ENCODE assay signal across 19 cellular contexts in the genomic region with DNA sequence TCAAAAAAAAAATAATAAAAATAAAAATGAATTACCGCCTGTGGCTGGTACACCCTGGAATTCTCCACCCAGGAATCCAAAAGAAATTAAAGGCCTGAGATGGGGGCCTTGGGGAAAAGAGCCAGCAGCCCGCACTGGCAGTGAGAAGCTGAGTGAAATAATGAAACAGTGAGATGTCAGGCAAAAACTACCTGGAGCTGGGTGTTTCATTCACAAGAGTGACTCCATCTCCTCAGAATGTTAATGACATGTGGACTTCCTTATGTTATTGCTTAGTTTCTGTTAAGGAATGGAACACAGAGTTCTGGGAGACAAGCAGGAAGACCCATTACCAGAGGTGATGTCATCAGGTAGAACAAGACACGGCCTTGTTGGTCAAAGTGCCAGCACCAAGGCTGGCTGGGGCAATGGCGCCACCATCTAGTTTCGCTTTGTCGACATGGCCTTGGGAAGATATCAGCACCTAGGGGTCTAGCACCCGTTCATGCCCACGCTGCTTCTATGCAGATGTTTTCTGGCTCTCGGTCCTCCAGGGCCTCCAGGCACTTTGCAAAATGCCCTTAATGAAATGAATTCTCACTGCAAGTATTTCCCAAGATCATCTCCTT.
DNase-seq lines count a peak whose midpoint lies in the region; ATAC-seq, FAIRE-seq and TF ChIP-seq lines count a peak whose summit lies in the region.
"Had no signal": no experiment of that assay in that cellular context is flagged by ENCODE, and none has a peak within 500 bp of the region (broad histone marks: within the 10 kb centered on the region; RNA-seq: fewer than 3 reads in every experiment).

No MANE protein-coding gene starts in this region.

- no peak overlapping the region for H2AFZ ChIP-seq in K562 (ENCODE audit: low read depth, low read length)

- ATAC-seq in K562 (no peak), sciatic nerve (no peak), GM21390 (IDR thresholded peaks at IDR 0.05; ENCODE audit: unreplicated experiment) (no peak)

- H3K79me2 ChIP-seq in K562 (ENCODE audit: control insufficient read depth, insufficient read depth, low read length): no peaks in the 10 kb centered on the region

- in situ Hi-C loops in K562 (cut with MboI): no loop called here

- DNase-seq in K562 (ENCODE audit: extremely low read depth in 1 of 4, low spot score in 3 of 4) (no peak), islet precursor cell (peak; percentile 65), renal cortical epithelial cell (ENCODE audit: low read depth) (peak; percentile 34), nephron progenitor cell (no peak), sciatic nerve (ENCODE audit: low spot score) (no peak)
- DNase-seq: AML-193, DMS 273 treated with DMSO at 0.1 percent for 48 hours, GF-D8, Karpas-422, NCI-H1417, NCI-H1930, NCI-H2171, NCI-H446 treated with DMSO at 0.1 percent for 48 hours had no signal

- TF ChIP-seq CTCF in HEK293 (tag by site-specific recombination; IDR thresholded peaks at IDR 0.05) (no peak), K562 (IDR thresholded peaks at IDR 0.05 in 2 of 3, conservative IDR thresholded peaks at IDR 0.05 in 1 of 3; ENCODE audit: insufficient read depth in 2 of 3, low read depth in 1 of 3, low read length in 3 of 3) (no peak), nephron progenitor cell (IDR thresholded peaks at IDR 0.05) (no peak)

- H3K4me2 ChIP-seq in K562 (ENCODE audit: insufficient read depth, low read length): no peak overlapping the region

- no peaks in the 10 kb centered on the region for H3K9me3 ChIP-seq in HEK293 (ENCODE audit: control insufficient read depth, insufficient read depth, low read depth, low read length)
- H3K9me3 ChIP-seq in K562 (replicated peaks; ENCODE audit: control insufficient read depth, insufficient read depth, low read depth, low read length): no peaks in the 10 kb centered on the region

- 2% methylated on average over 8 of the region's 9 CpGs for WGBS in K562 (ENCODE audit: insufficient coverage, low coverage, missing lambda C conversion rate)

- TF ChIP-seq EP300 in K562 (IDR thresholded peaks at IDR 0.05; ENCODE audit: low read length): no peak

- no peak overlapping the region for H3K9ac ChIP-seq in K562 (ENCODE audit: insufficient read depth in 1 of 2, low read depth in 2 of 2, low read length in 2 of 2)

- H3K4me3 ChIP-seq in HEK293 (ENCODE audit: low read depth, low read length): no peak overlapping the region
- H3K4me3 ChIP-seq in K562: no peak overlapping the region

- no TSS peak for BruUV-seq in K562 (replicated peaks; lab: Mats Ljungman, UMichigan)

- TF ChIP-seq RAD21 in K562 (CRISPR knock-in tag; conservative IDR thresholded peaks at IDR 0.05 in 1 of 2, IDR thresholded peaks at IDR 0.05 in 1 of 2): no peak

- FAIRE-seq in K562 (lab: Jason Lieb, UNC): no peak
- FAIRE-seq: GM12891, H1 had no signal

- H3K27ac Mint-ChIP-seq in nephron progenitor cell: no peak overlapping the region
- H3K27ac Mint-ChIP-seq: CD14-positive monocyte had no signal

- peaks cover 48% of the 10 kb centered on the region for H3K4me1 Mint-ChIP-seq in nephron progenitor cell

- H3K4me1 ChIP-seq in HEK293 (ENCODE audit: control insufficient read depth, insufficient read depth, low read length): no peaks in the 10 kb centered on the region
- H3K4me1 ChIP-seq in K562 (replicated peaks in 1 of 2; ENCODE audit: control insufficient read depth in 2 of 2, insufficient read depth in 2 of 2, low read length in 2 of 2): no peaks in the 10 kb centered on the region

- no peak overlapping the region for H3K4me3 Mint-ChIP-seq in nephron progenitor cell
- H3K4me3 Mint-ChIP-seq: CD14-positive monocyte had no signal

- no peak for TF ChIP-seq POLR2A in K562 (conservative IDR thresholded peaks at IDR 0.05)

- intact Hi-C loops in K562 (cut with micrococcal nuclease): no loop called here
- intact Hi-C loops in sciatic nerve (cut with DNase I): no loop called here

- H3K27ac ChIP-seq in HEK293 (ENCODE audit: extremely low read depth, low read depth, low read length) (no peak overlapping the region), K562 (ENCODE audit: extremely low read depth, low read depth, low read length) (no peak overlapping the region)
- H3K27ac ChIP-seq: RWPE1 had no signal

- H3K9me1 ChIP-seq in K562 (ENCODE audit: control insufficient read depth, insufficient read depth, low read length): no peaks in the 10 kb centered on the region

- H3K27me3 Mint-ChIP-seq in nephron progenitor cell (ENCODE audit: low read depth, poor library complexity): peaks cover 10% of the 10 kb centered on the region

- H4K20me1 ChIP-seq in K562 (replicated peaks; ENCODE audit: control insufficient read depth, insufficient read depth, low read length): no peaks in the 10 kb centered on the region; the same call in 1 of the 2 replicates

- H3K27me3 ChIP-seq in K562 (ENCODE audit: control insufficient read depth in 2 of 2, insufficient read depth in 2 of 2, low read length in 2 of 2): peaks cover 26 to 68% of the 10 kb centered on the region in 2 experiments

- no peaks in the 10 kb centered on the region for H3K36me3 Mint-ChIP-seq in nephron progenitor cell (ENCODE audit: low read depth)

- peaks cover 10% of the 10 kb centered on the region for H3K9me3 Mint-ChIP-seq in nephron progenitor cell

- no peaks in the 10 kb centered on the region for H3K36me3 ChIP-seq in HEK293 (ENCODE audit: control insufficient read depth in 2 of 2, insufficient read depth in 1 of 2, low read length in 2 of 2)
- no peaks in the 10 kb centered on the region for H3K36me3 ChIP-seq in K562 (ENCODE audit: control insufficient read depth, insufficient read depth, low read length)

- CTCF ChIA-PET in HEK293 (lab: Yijun Ruan, JAX): no interaction called here
- CTCF ChIA-PET in K562 (lab: Yijun Ruan, JAX; ENCODE audit: low intra/inter-chr PET ratio): no interaction called here

- POLR2A ChIA-PET in HEK293 (lab: Yijun Ruan, JAX) (no interaction called here), K562 (lab: Yijun Ruan, JAX) (interaction anchor here (0.7 kb wide), 1 partner anchor 98 kb away, joined by 3 read pairs; no protein-coding TSS in a partner anchor)

TF ChIP-seq in HEK293, 187 proteins besides CTCF, POLR2A, EP300 and RAD21 (continues in another document):
- no peak for TF ChIP-seq ZBTB1 (tag by site-specific recombination; IDR thresholded peaks at IDR 0.05)
- TF ChIP-seq, protein P1, sequence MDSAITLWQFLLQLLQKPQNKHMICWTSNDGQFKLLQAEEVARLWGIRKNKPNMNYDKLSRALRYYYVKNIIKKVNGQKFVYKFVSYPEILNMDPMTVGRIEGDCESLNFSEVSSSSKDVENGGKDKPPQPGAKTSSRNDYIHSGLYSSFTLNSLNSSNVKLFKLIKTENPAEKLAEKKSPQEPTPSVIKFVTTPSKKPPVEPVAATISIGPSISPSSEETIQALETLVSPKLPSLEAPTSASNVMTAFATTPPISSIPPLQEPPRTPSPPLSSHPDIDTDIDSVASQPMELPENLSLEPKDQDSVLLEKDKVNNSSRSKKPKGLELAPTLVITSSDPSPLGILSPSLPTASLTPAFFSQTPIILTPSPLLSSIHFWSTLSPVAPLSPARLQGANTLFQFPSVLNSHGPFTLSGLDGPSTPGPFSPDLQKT (IDR thresholded peaks at IDR 0.05; ENCODE audit: borderline replicate concordance, low read depth, low read length): no peak
- peak; percentile 52; the same call in 1 of the 2 replicates for TF ChIP-seq ZNF707 (tag by site-specific recombination; IDR thresholded peaks at IDR 0.05)
- TF ChIP-seq ZNF664 (tag by site-specific recombination; IDR thresholded peaks at IDR 0.05): no peak
- TF ChIP-seq ZNF521 (tag by site-specific recombination; IDR thresholded peaks at IDR 0.05): no peak
- TF ChIP-seq ZFP69B (tag by site-specific recombination; IDR thresholded peaks at IDR 0.05): no peak
- TF ChIP-seq ZNF561 (tag by site-specific recombination; IDR thresholded peaks at IDR 0.05; ENCODE audit: borderline replicate concordance): no peak

TF ChIP-seq in K562, 482 proteins besides CTCF, POLR2A, EP300 and RAD21:
- TF ChIP-seq NR1H2 (CRISPR knock-in tag; IDR thresholded peaks at IDR 0.05) (no peak), ZNF707 (CRISPR knock-in tag; conservative IDR thresholded peaks at IDR 0.05) (0 out of 2 replicates have a peak, but pooled peaks have one; percentile 55)

Comparison
In these comparisons a context has a peak if more than half of its experiments do, and no peak if none do; other contexts are left out.
1. DNase-seq: peak in islet precursor cell (single experiment) and renal cortical epithelial cell (single experiment); none in K562 (0 of 4), nephron progenitor cell (single experiment) and sciatic nerve (single experiment).